In genomic region chr2:9951272-9951521, GRCh38 we compare ENCODE assay signal across 9 cellular contexts. TPM values are rescaled to one million over a fixed set of nuclear protein-coding genes. Genes with fewer than 3 reads are reported as not detected.
A peak's percentile ranks its signal among the peaks of the same experiment; 100 is the strongest.
DNase-seq lines count a peak whose midpoint lies in the region; ATAC-seq and TF ChIP-seq lines count a peak whose summit lies in the region.
"Had no signal": no experiment of that assay in that cellular context is flagged by ENCODE, and none has a peak within 500 bp of the region (broad histone marks: within the 10 kb centered on the region; RNA-seq: fewer than 3 reads in every experiment).

No MANE protein-coding gene starts in this region.

- H3K36me3 Mint-ChIP-seq in GM23338 (ENCODE audit: low read depth), result no peaks in the 10 kb centered on the region

- peaks cover 24% of the 10 kb centered on the region for H3K27me3 Mint-ChIP-seq in GM23338 (ENCODE audit: insufficient read depth, low read depth, poor library complexity)

- H3K4me1 ChIP-seq in GM23338 (ENCODE audit: insufficient read depth) (no peaks in the 10 kb centered on the region), hepatocyte (ENCODE audit: insufficient read depth) (peaks cover 21% of the 10 kb centered on the region), smooth muscle cell (ENCODE audit: low read depth) (peaks cover 10% of the 10 kb centered on the region)

- H4K20me1 ChIP-seq in GM23338 (replicated peaks; ENCODE audit: insufficient read depth), result no peaks in the 10 kb centered on the region
- H4K20me1 ChIP-seq in hepatocyte (ENCODE audit: insufficient read depth, poor library complexity, severe bottlenecking), result no peaks in the 10 kb centered on the region
- H4K20me1 ChIP-seq in smooth muscle cell (ENCODE audit: low read depth), result no peaks in the 10 kb centered on the region

- H3K36me3 ChIP-seq in GM23338 (ENCODE audit: insufficient read depth) (no peaks in the 10 kb centered on the region), WERI-Rb-1 (peaks cover 12% of the 10 kb centered on the region), hepatocyte (replicated peaks; ENCODE audit: insufficient read depth, low read depth) (no peaks in the 10 kb centered on the region), smooth muscle cell (ENCODE audit: low read depth) (no peaks in the 10 kb centered on the region)

- TF ChIP-seq CTCF in GM23338 (conservative IDR thresholded peaks at IDR 0.05; ENCODE audit: low read depth in 2 of 2) (no peak), WERI-Rb-1 (IDR thresholded peaks at IDR 0.05; ENCODE audit: low read depth, low read length) (no peak), hepatocyte (IDR thresholded peaks at IDR 0.05; ENCODE audit: poor library complexity) (no peak), smooth muscle cell (IDR thresholded peaks at IDR 0.05; ENCODE audit: borderline replicate concordance, insufficient read depth, poor library complexity, severe bottlenecking) (no peak)

- no peaks in the 10 kb centered on the region for H3K9me3 ChIP-seq in WERI-Rb-1 (ENCODE audit: severe bottlenecking)
- H3K9me3 ChIP-seq in hepatocyte (ENCODE audit: low read depth), result no peaks in the 10 kb centered on the region
- no peaks in the 10 kb centered on the region for H3K9me3 ChIP-seq in smooth muscle cell (replicated peaks; ENCODE audit: low read depth)

- no CpG with 5 or more reads among the region's 47 CpGs for WGBS in hepatocyte (ENCODE audit: low lambda C conversion rate, missing lambda C conversion rate)
- no CpG with 5 or more reads among the region's 47 CpGs for WGBS in smooth muscle cell (ENCODE audit: low lambda C conversion rate)

- peak overlapping the region; percentile 47 for H3K9ac ChIP-seq in smooth muscle cell (ENCODE audit: low read depth)

- H3K9me2 ChIP-seq in GM23338 (ENCODE audit: insufficient read depth), result no peaks in the 10 kb centered on the region
- no peaks in the 10 kb centered on the region for H3K9me2 ChIP-seq in hepatocyte (replicated peaks; ENCODE audit: insufficient read depth)

- H3K4me2 ChIP-seq in GM23338, result peak overlapping the region; percentile 84; the same call in 1 of the 2 replicates
- H3K4me2 ChIP-seq in hepatocyte, result peak overlapping the region; percentile 89
- peak overlapping the region; percentile 90 for H3K4me2 ChIP-seq in smooth muscle cell

- H3K27ac Mint-ChIP-seq in GM23338, result no peak overlapping the region
- H3K27ac Mint-ChIP-seq: nephron had no signal

- H3K27me3 ChIP-seq in GM23338 (ENCODE audit: insufficient read depth) (peaks cover 40% of the 10 kb centered on the region), WERI-Rb-1 (ENCODE audit: insufficient read depth, low read depth, severe bottlenecking) (no peaks in the 10 kb centered on the region), hepatocyte (no peaks in the 10 kb centered on the region), smooth muscle cell (ENCODE audit: low read depth) (peaks cover 21% of the 10 kb centered on the region)

- DNase-seq in GM23338 (ENCODE audit: low spot score) (no peak), WERI-Rb-1 (no peak), hepatocyte (ENCODE audit: low spot score) (no peak), smooth muscle cell (lab: John Stamatoyannopoulos, UW; ENCODE audit: unreplicated experiment) (no peak), kidney tubule cell (ENCODE audit: low spot score) (no peak), NCI-H1092 treated with DMSO at 0.1 percent for 48 hours (lab: John Stamatoyannopoulos, UW) (no peak)

- no peak overlapping the region for H2AFZ ChIP-seq in GM23338
- H2AFZ ChIP-seq in hepatocyte, result peak overlapping the region; percentile 93
- H2AFZ ChIP-seq in smooth muscle cell (ENCODE audit: low read depth), result peak overlapping the region; percentile 89

- H3K27ac ChIP-seq in GM23338 (ENCODE audit: low read depth), result no peak overlapping the region
- H3K27ac ChIP-seq in WERI-Rb-1, result peak overlapping the region; percentile 83
- H3K27ac ChIP-seq in hepatocyte, result peak overlapping the region; percentile 61
- no peak overlapping the region for H3K27ac ChIP-seq in smooth muscle cell (ENCODE audit: low read depth)

- H3K4me3 Mint-ChIP-seq in GM23338, result peak overlapping the region; percentile 78; the same call in 2 of the 3 replicates

- ATAC-seq in GM23338 (no peak; the same call in 1 of the 3 replicates), HG03095 (IDR thresholded peaks at IDR 0.05; ENCODE audit: unreplicated experiment) (no peak), HG03196 (IDR thresholded peaks at IDR 0.05; ENCODE audit: unreplicated experiment) (no peak)

- H3K79me2 ChIP-seq in GM23338 (replicated peaks; ENCODE audit: insufficient read depth) (no peaks in the 10 kb centered on the region), hepatocyte (peaks cover 13% of the 10 kb centered on the region), smooth muscle cell (ENCODE audit: low read depth) (peaks cover 4% of the 10 kb centered on the region)

- no peaks in the 10 kb centered on the region for H3K9me3 Mint-ChIP-seq in GM23338
- H3K9me3 Mint-ChIP-seq: nephron had no signal

- H3K4me3 ChIP-seq in GM23338 (peak overlapping the region; percentile 77), WERI-Rb-1 (ENCODE audit: low read depth, low read length) (peak overlapping the region; percentile 58), hepatocyte (peak overlapping the region; percentile 74), smooth muscle cell (peak overlapping the region; percentile 85)

- no peaks in the 10 kb centered on the region for H3F3A ChIP-seq in GM23338 (replicated peaks; ENCODE audit: low read depth)
- H3F3A ChIP-seq in smooth muscle cell (ENCODE audit: low read depth), result no peaks in the 10 kb centered on the region

- peaks cover 10% of the 10 kb centered on the region for H3K4me1 Mint-ChIP-seq in GM23338

TF ChIP-seq in GM23338, 12 proteins besides CTCF, POLR2A, EP300 and RAD21 (continues in another document):
- TF ChIP-seq EZH2phosphoT487 (IDR thresholded peaks at IDR 0.05; ENCODE audit: unreplicated experiment) (no peak), NANOG (IDR thresholded peaks at IDR 0.05; ENCODE audit: borderline replicate concordance) (no peak), JUNB (IDR thresholded peaks at IDR 0.05; ENCODE audit: unreplicated experiment) (no peak), CREB1 (CRISPR knock-in tag; IDR thresholded peaks at IDR 0.05; ENCODE audit: low read depth) (no peak), EZH2 (IDR thresholded peaks at IDR 0.05; ENCODE audit: low read depth, unreplicated experiment) (no peak), STAT1 (IDR thresholded peaks at IDR 0.05; ENCODE audit: unreplicated experiment) (no peak)

RNA-seq across cellular contexts. Expression of gene GRHL1, which starts 0.3 kb away (rescaled TPM):
- 2.5 and 4.2 TPM in 2 replicates for total RNA-seq in GM23338 (2014; rRNA removed; shearing (Covaris generic))
- polyA plus RNA-seq in GM23338 (2016; fragmentation: Nextera tagmentation; extraction: Ambion mirVana), result 2.8 and 2.9 TPM in 2 replicates
- total RNA-seq in hepatocyte, result 10.0 and 10.9 TPM in 2 replicates
- polyA plus RNA-seq in hepatocyte, result 4.0 and 9.5 TPM in 2 replicates
- total RNA-seq in smooth muscle cell, result 21.4 and 26.8 TPM in 2 replicates
- polyA plus RNA-seq in smooth muscle cell, result 2.0 and 7.9 TPM in 2 replicates

Comparison
In these comparisons a context has a peak if more than half of its experiments do, and no peak if none do; other contexts are left out.
1. H3K27ac ChIP-seq: peak in WERI-Rb-1 (single experiment) and hepatocyte (single experiment); none in GM23338 (single experiment) and smooth muscle cell (single experiment).
2. Peak in every context shown above with its lines, with median percentiles within 50 percentile points of each other: H3K4me2 ChIP-seq and H3K4me3 ChIP-seq.